In genomic region chr5:52204310-52204709, GRCh38 we compare ENCODE assay signal across 8 cellular contexts.
"Had no signal": no experiment of that assay in that cellular context is flagged by ENCODE, and none has a peak within 500 bp of the region (broad histone marks: within the 10 kb centered on the region; RNA-seq: fewer than 3 reads in every experiment).

No MANE protein-coding gene starts in this region.

- ATAC-seq: GM12878 had no signal

- DNase-seq: GDM1, GF-D8 had no signal

- H3K4me3 ChIP-seq: GM12878 had no signal

- FAIRE-seq: G401.6, GM12878, GM12891, GM12892, GM18507, GM19239 had no signal
